In the genomic region with DNA sequence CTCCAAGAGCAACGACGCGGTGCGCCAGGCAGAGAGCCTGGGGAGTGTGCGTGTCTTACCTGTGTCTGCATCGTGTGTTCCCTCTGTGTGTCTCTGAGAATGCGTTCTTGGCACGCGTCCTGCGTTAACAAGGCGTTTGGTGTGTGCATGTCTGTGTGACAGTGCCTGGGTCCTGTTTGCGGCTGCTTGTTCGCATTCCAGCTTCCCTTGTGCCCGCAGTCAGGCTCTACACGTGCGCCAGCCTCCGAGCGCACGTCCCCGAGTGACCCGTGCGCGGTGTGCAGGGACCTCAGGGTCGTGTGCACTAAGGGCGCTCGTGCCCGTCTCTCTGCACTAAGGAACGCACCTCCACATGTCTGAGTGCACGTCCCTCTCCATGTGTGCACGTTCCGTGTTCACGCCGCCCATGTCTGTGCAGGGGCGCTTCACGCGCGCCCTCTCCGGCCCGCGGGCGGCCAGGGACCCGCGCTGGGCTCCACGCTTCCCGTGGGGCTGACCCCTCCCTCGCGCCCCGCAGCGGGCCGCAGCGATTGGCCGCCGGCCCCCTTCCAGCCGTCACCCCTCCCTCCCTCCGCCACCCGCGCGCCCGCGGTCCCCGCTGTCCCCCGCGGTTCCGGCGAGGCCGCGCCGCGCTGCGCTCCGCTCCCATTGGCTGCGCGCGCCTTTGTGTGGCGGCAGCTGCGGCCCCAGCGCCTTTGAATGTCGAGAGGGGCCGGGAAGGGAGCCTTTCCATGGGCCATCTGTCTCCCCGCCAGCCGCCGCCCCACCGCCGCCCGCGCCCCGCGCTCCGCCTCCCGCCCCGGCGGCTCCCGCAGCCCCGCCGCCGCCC, we compare ENCODE assay signal across 8 cellular contexts.
DNase-seq lines count a peak whose midpoint lies in the region; ATAC-seq and TF ChIP-seq lines count a peak whose summit lies in the region.

No MANE protein-coding gene starts in this region.

- no peak overlapping the region for H3K27ac ChIP-seq in brain microvascular endothelial cell

- peak overlapping the region; percentile 48 for H3K4me3 ChIP-seq in brain microvascular endothelial cell (ENCODE audit: low read depth, low read length)

- DNase-seq in activated naive CD4-positive, alpha-beta T cell treated with Interleukin-2 at 50 U/mL for 16 hours, result peak; percentile 24
- no peak for DNase-seq in activated naive CD4-positive, alpha-beta T cell treated with anti-CD3 and anti-CD28 coated beads, Interleukin-2, amount 50 U/mL, for 16 hours
- DNase-seq in NCI-H748 treated with DMSO at 0.1 percent for 48 hours (lab: John Stamatoyannopoulos, UW) (peak; percentile 37), brain microvascular endothelial cell (no peak), inferior parietal cortex (ENCODE audit: extremely low spot score) (peak; percentile 33), amniotic stem cell (lab: John Stamatoyannopoulos, UW) (no peak)
- DNase-seq in stimulated activated CD4-positive, alpha-beta T cell treated with anti-CD3 and anti-CD28 coated beads, Interleukin-1b, Interleukin-23, amount 100 ng/mL, for 48 hours, result peak; percentile 41

- ATAC-seq in HG03108 (IDR thresholded peaks at IDR 0.05; ENCODE audit: unreplicated experiment), result no peak

- H3K36me3 ChIP-seq in brain microvascular endothelial cell (replicated peaks), result no peaks in the 10 kb centered on the region

- H3K27me3 ChIP-seq in brain microvascular endothelial cell (replicated peaks), result peaks cover 43% of the 10 kb centered on the region

- TF ChIP-seq CTCF in brain microvascular endothelial cell (IDR thresholded peaks at IDR 0.05; ENCODE audit: low read depth, low read length, missing control alignments), result no peak

- in situ Hi-C loops in brain microvascular endothelial cell (cut with HindIII; ENCODE audit: low pct_ligation_motif_present, low sequenced_read_pairs), result no loop called here

Comparison
In these comparisons a context has a peak if more than half of its experiments do, and no peak if none do; other contexts are left out.
1. DNase-seq: peak in activated naive CD4-positive, alpha-beta T cell treated with Interleukin-2 at 50 U/mL for 16 hours (single experiment), NCI-H748 treated with DMSO at 0.1 percent for 48 hours (single experiment), inferior parietal cortex (single experiment) and stimulated activated CD4-positive, alpha-beta T cell treated with anti-CD3 and anti-CD28 coated beads, Interleukin-1b, Interleukin-23, amount 100 ng/mL, for 48 hours (single experiment); none in activated naive CD4-positive, alpha-beta T cell treated with anti-CD3 and anti-CD28 coated beads, Interleukin-2, amount 50 U/mL, for 16 hours (single experiment), brain microvascular endothelial cell (single experiment) and amniotic stem cell (single experiment).